9 cellular contexts compared by ENCODE assay signal in the genomic region with DNA sequence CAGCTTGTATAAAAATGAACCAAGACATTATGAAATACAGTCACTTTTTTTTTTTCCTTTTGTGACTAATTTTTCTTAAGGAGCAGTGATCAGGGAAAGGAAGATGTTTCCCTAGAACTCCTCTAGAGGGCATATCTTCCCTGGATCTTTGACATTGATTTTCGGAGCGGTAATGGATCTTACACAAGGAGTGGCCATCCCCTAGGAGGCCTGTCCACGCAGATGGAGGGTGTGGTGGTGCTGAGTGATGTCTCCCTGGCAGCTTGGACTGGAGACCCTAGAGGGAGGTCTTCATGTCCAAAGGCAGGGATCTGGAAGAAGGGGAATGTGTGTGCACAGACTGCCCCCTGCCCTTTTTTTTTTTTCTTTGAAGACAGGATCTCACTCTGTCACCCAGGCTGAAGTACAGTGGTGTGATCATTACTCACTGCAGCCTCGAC. TPM values are rescaled to one million over a fixed set of nuclear protein-coding genes. Genes with fewer than 3 reads are reported as not detected.
DNase-seq lines count a peak whose midpoint lies in the region; ATAC-seq and TF ChIP-seq lines count a peak whose summit lies in the region.
"Had no signal": no experiment of that assay in that cellular context is flagged by ENCODE, and none has a peak within 500 bp of the region (broad histone marks: within the 10 kb centered on the region; RNA-seq: fewer than 3 reads in every experiment).

No MANE protein-coding gene starts in this region.

- POLR2A ChIA-PET in HCT116 (lab: Charles Lee): no interaction called here

- TF ChIP-seq RAD21 in HCT116 (IDR thresholded peaks at IDR 0.05; ENCODE audit: low read depth): peak; percentile 64

- in situ Hi-C loops in astrocyte of the cerebellum (cut with HindIII; ENCODE audit: low sequenced_read_pairs): no loop called here

- TF ChIP-seq POLR2A in HCT116 (IDR thresholded peaks at IDR 0.05; ENCODE audit: borderline replicate concordance, extremely low read depth, insufficient read depth, insufficient read length): no peak

- BruUV-seq in HCT116 (replicated peaks; lab: Mats Ljungman, UMichigan): no TSS peak

- peak overlapping the region; percentile 59 for H2AFZ ChIP-seq in HCT116 (ENCODE audit: low read depth, low read length, poor library complexity, severe bottlenecking)

- H3K79me2 ChIP-seq in HCT116 (ENCODE audit: insufficient read depth, low read length): no peaks in the 10 kb centered on the region

- H3K9me2 ChIP-seq in HCT116 (ENCODE audit: insufficient read depth): no peaks in the 10 kb centered on the region

- intact Hi-C loops in HCT116 (cut with micrococcal nuclease): no loop called here

- H3K27ac ChIP-seq in 22Rv1 (no peak overlapping the region), HCT116 (ENCODE audit: low read depth, low read length) (no peak overlapping the region)
- H3K27ac ChIP-seq: ovary had no signal

- H3K27me3 ChIP-seq in HCT116 (ENCODE audit: insufficient read depth, low read length): no peaks in the 10 kb centered on the region
- H3K27me3 ChIP-seq: ovary had no signal

- no peak overlapping the region for H3K9ac ChIP-seq in HCT116 (ENCODE audit: low read length)

- RAD21 ChIA-PET in HCT116 (lab: Charles Lee; ENCODE audit: low non-redundant PET in 1 of 2, low total read pairs in 2 of 2, uncharacterized antibody in 2 of 2, unreplicated experiment in 2 of 2): no interaction called here

- H3K4me2 ChIP-seq in HCT116 (ENCODE audit: low read length): peak overlapping the region; percentile 43

- CTCF ChIA-PET in HCT116 (lab: Charles Lee): no interaction called here

- H4K20me1 ChIP-seq in HCT116 (ENCODE audit: insufficient read depth): no peaks in the 10 kb centered on the region

- peaks cover 0 to 8% of the 10 kb centered on the region in 2 experiments; a peak in 3 of 4 replicates for H3K4me1 ChIP-seq in HCT116 (ENCODE audit: control insufficient read depth in 1 of 2, insufficient read depth in 2 of 2, low read length in 2 of 2)

- no peaks in the 10 kb centered on the region for H3K36me3 ChIP-seq in HCT116 (ENCODE audit: control insufficient read depth in 1 of 2, insufficient read depth in 2 of 2, low read length in 2 of 2)
- H3K36me3 ChIP-seq: ovary had no signal

- TF ChIP-seq CTCF in 22Rv1 (IDR thresholded peaks at IDR 0.05) (peak; percentile 56), HCT116 (IDR thresholded peaks at IDR 0.05 in 2 of 3, conservative IDR thresholded peaks at IDR 0.05 in 1 of 3; ENCODE audit: borderline replicate concordance in 1 of 3, insufficient read depth in 1 of 3, low read depth in 2 of 3, low read length in 2 of 3) (peak; percentile 65 to 71 (median 67); a peak in 5 of 6 replicates), astrocyte of the cerebellum (IDR thresholded peaks at IDR 0.05; ENCODE audit: low read depth, low read length, missing control alignments) (peak; percentile 57)

- peak; percentile 93 for ATAC-seq in HCT116
- ATAC-seq in GM18517 (IDR thresholded peaks at IDR 0.05; ENCODE audit: unreplicated experiment): no peak

- DNase-seq in HCT116 (ENCODE audit: low read depth, low spot score) (peak; percentile 72), astrocyte of the cerebellum (ENCODE audit: low read depth) (peak; percentile 32), islet precursor cell (peak; percentile 66), NCI-H345 treated with DMSO at 0.1 percent for 48 hours (lab: John Stamatoyannopoulos, UW; ENCODE audit: unreplicated experiment) (no peak)
- no peak for DNase-seq in stimulated activated CD4-positive, alpha-beta T cell treated with anti-CD3 and anti-CD28 coated beads, Interleukin-4, amount 100 ng/mL, for 4 hours
- DNase-seq in stimulated activated CD4-positive, alpha-beta T cell treated with anti-CD3 and anti-CD28 coated beads, Interleukin-1b, Interleukin-23, amount 100 ng/mL, for 48 hours: no peak
- DNase-seq: ovary had no signal

- H3K4me3 ChIP-seq in HCT116 (replicated peaks in 1 of 2; ENCODE audit: low read depth in 1 of 2, low read length in 2 of 2) (no peak overlapping the region), astrocyte of the cerebellum (ENCODE audit: low read depth, low read length) (no peak overlapping the region)
- H3K4me3 ChIP-seq: ovary had no signal

- no peaks in the 10 kb centered on the region for H3K9me3 ChIP-seq in HCT116 (ENCODE audit: control insufficient read depth in 1 of 2, insufficient read depth in 1 of 2, low read depth in 1 of 2, low read length in 2 of 2)
- H3K9me3 ChIP-seq: ovary had no signal

TF ChIP-seq in HCT116, 20 proteins besides CTCF, POLR2A, EP300 and RAD21:
- no peak for TF ChIP-seq SRF (IDR thresholded peaks at IDR 0.05; ENCODE audit: low read depth)

RNA-seq across cellular contexts. Expression of gene KIFC1, which starts 7.0 kb away (rescaled TPM):
- 84.7 TPM for total RNA-seq in HCT116 (2021; ENCODE audit: unreplicated experiment)
- 98.1 and 101 TPM in 2 replicates for polyA plus RNA-seq in HCT116 (2012)

RNA-seq across cellular contexts. Expression of gene PHF1, which starts 26.2 kb away (rescaled TPM):
- 40.2 TPM for total RNA-seq in HCT116 (2021; ENCODE audit: unreplicated experiment)
- 44.1 and 49.9 TPM in 2 replicates for polyA plus RNA-seq in HCT116 (2012)

RNA-seq across cellular contexts. Expression of gene CUTA, which starts 33.3 kb away (rescaled TPM):
- total RNA-seq in HCT116 (2021; ENCODE audit: unreplicated experiment): 186 TPM
- 184 and 226 TPM in 2 replicates for polyA plus RNA-seq in HCT116 (2012)

RNA-seq across cellular contexts. Expression of gene SYNGAP1, which starts 35.3 kb away (rescaled TPM):
- 11.5 TPM for total RNA-seq in HCT116 (2021; ENCODE audit: unreplicated experiment)
- polyA plus RNA-seq in HCT116 (2012): 6.9 and 8.0 TPM in 2 replicates

Comparison
In these comparisons a context has a peak if more than half of its experiments do, and no peak if none do; other contexts are left out.
1. DNase-seq: peak in HCT116 (single experiment), astrocyte of the cerebellum (single experiment) and islet precursor cell (single experiment); none in NCI-H345 treated with DMSO at 0.1 percent for 48 hours (single experiment), stimulated activated CD4-positive, alpha-beta T cell treated with anti-CD3 and anti-CD28 coated beads, Interleukin-4, amount 100 ng/mL, for 4 hours (0 of 2) and stimulated activated CD4-positive, alpha-beta T cell treated with anti-CD3 and anti-CD28 coated beads, Interleukin-1b, Interleukin-23, amount 100 ng/mL, for 48 hours (single experiment).
2. Peak in every context shown above with its lines, with median percentiles within 50 percentile points of each other: CTCF ChIP-seq.